ENCODE assay signal across 21 cellular contexts in genomic region chr10:93294004-93294403, GRCh38.
DNase-seq lines count a peak whose midpoint lies in the region; ATAC-seq, FAIRE-seq and TF ChIP-seq lines count a peak whose summit lies in the region.
"Had no signal": no experiment of that assay in that cellular context is flagged by ENCODE, and none has a peak within 500 bp of the region (broad histone marks: within the 10 kb centered on the region; RNA-seq: fewer than 3 reads in every experiment).

No MANE protein-coding gene starts in this region.

- peak overlapping the region; percentile 36; the same call in 2 of the 3 replicates for H3K4me2 ChIP-seq in A549

- DNase-seq in A549 (ENCODE audit: low read depth in 1 of 2, low spot score in 1 of 2): peak; percentile 47 to 55
- peak; percentile 50 for DNase-seq in H54 (ENCODE audit: insufficient read length, low spot score)
- DNase-seq in SK-MEL-5 (ENCODE audit: low read depth, low spot score): peak; percentile 82
- DNase-seq in kidney glomerular epithelial cell (lab: John Stamatoyannopoulos, UW): peak; percentile 76
- no peak for DNase-seq in activated effector memory CD4-positive, alpha-beta T cell treated with anti-CD3 and anti-CD28 coated beads, Interleukin-2, amount 50 U/mL, for 16 hours
- no peak for DNase-seq in NCI-H2029 treated with DMSO at 0.1 percent for 48 hours (lab: John Stamatoyannopoulos, UW)
- DNase-seq in OCI-M2 (lab: John Stamatoyannopoulos, UW; ENCODE audit: unreplicated experiment): no peak
- DNase-seq in T-helper 9 cell: no peak
- DNase-seq: activated CD4-positive, alpha-beta T cell treated with anti-CD3 and anti-CD28 coated beads, Interleukin-2, amount 10 ng/mL, durations not matched to agents 7 days and 5 days; colonic mucosa; H7; head of caudate nucleus; natural killer cell; NCI-H1436 treated with DMSO at 0.1 percent for 48 hours; NCI-H2171; NCI-H69; right cardiac atrium; SHP77 treated with DMSO at 0.1 percent for 48 hours; stimulated activated CD4-positive, alpha-beta T cell treated with anti-CD3 and anti-CD28 coated beads, Interleukin-12 subunit alpha, Interleukin-12 subunit beta, amount 100 ng/mL, for 4 hours; T-helper 1 cell had no signal

- no peak for TF ChIP-seq EP300 in A549 (IDR thresholded peaks at IDR 0.05)

- WGBS in A549 (ENCODE audit: missing lambda C conversion rate): 11% methylated on average over 2 of the region's 2 CpGs

- no peak for TF ChIP-seq POLR2A in A549 (IDR thresholded peaks at IDR 0.05; ENCODE audit: low read length)
- TF ChIP-seq POLR2A in H54 (IDR thresholded peaks at IDR 0.05; ENCODE audit: low read depth, low read length): no peak

- H3K9me3 ChIP-seq in A549: no peaks in the 10 kb centered on the region
- H3K9me3 ChIP-seq: colonic mucosa had no signal

- H3K4me3 ChIP-seq in A549: no peak overlapping the region
- H3K4me3 ChIP-seq: colonic mucosa had no signal

- POLR2A ChIA-PET in A549 (lab: Yijun Ruan, JAX): no interaction called here

- FAIRE-seq in A549 (lab: Jason Lieb, UNC) (peak; percentile 88), H54 (lab: Jason Lieb, UNC) (no peak)

- peaks cover 32% of the 10 kb centered on the region for H3K4me1 ChIP-seq in A549
- H3K4me1 ChIP-seq: colonic mucosa had no signal

- in situ Hi-C loops in SK-MEL-5 (cut with HindIII; ENCODE audit: low pct_unique_long_range_greater_than_20kb, low sequenced_read_pairs): no loop called here

- CTCF ChIA-PET in A549 (lab: Yijun Ruan, JAX): no interaction called here

- ATAC-seq in A549: peak in 1 of 2 experiments; percentile 57; a peak in 3 of 6 replicates
- ATAC-seq: natural killer cell, right cardiac atrium had no signal

- H3K27ac ChIP-seq in A549: peak overlapping the region in 1 of 2 experiments; percentile 78; a peak in 3 of 6 replicates
- H3K27ac ChIP-seq: C4-2B, colonic mucosa had no signal

- TF ChIP-seq RAD21 in A549 (conservative IDR thresholded peaks at IDR 0.05 in 1 of 2, IDR thresholded peaks at IDR 0.05 in 1 of 2): no peak

- no peak for TF ChIP-seq CTCF in A549 (IDR thresholded peaks at IDR 0.05)

TF ChIP-seq in A549, 52 proteins besides CTCF, POLR2A, EP300 and RAD21:
- no peak for TF ChIP-seq POLR2AphosphoS2 (conservative IDR thresholded peaks at IDR 0.05; ENCODE audit: low read length)
- TF ChIP-seq FOSL2 (IDR thresholded peaks at IDR 0.05): no peak
- peak; percentile 56 for TF ChIP-seq FOSL2 (CRISPR knock-in tag; IDR thresholded peaks at IDR 0.05)
- TF ChIP-seq HOXA7 (CRISPR knock-in tag; IDR thresholded peaks at IDR 0.05): no peak
- 0 out of 2 replicates have a peak, but pooled peaks have one; percentile 7 for TF ChIP-seq E2F6 (IDR thresholded peaks at IDR 0.05; ENCODE audit: borderline replicate concordance, low read depth)

Comparison
In these comparisons a context has a peak if more than half of its experiments do, and no peak if none do; other contexts are left out.
1. DNase-seq: peak in A549 (2 of 2), H54 (single experiment), SK-MEL-5 (single experiment) and kidney glomerular epithelial cell (single experiment); none in activated effector memory CD4-positive, alpha-beta T cell treated with anti-CD3 and anti-CD28 coated beads, Interleukin-2, amount 50 U/mL, for 16 hours (single experiment), NCI-H2029 treated with DMSO at 0.1 percent for 48 hours (single experiment), OCI-M2 (single experiment) and T-helper 9 cell (single experiment).